Comparison of ENCODE assay signal across 12 cellular contexts in genomic region chr22:39255449-39256185, GRCh38. TPM values are rescaled to one million over a fixed set of nuclear protein-coding genes. Genes with fewer than 3 reads are reported as not detected.
DNase-seq lines count a peak whose midpoint lies in the region; ATAC-seq, FAIRE-seq and TF ChIP-seq lines count a peak whose summit lies in the region.
"Had no signal": no experiment of that assay in that cellular context is flagged by ENCODE, and none has a peak within 500 bp of the region (broad histone marks: within the 10 kb centered on the region; RNA-seq: fewer than 3 reads in every experiment).

No MANE protein-coding gene starts in this region.

- TF ChIP-seq EP300 in A549 (IDR thresholded peaks at IDR 0.05): no peak

- BruUV-seq in HCT116 (replicated peaks; lab: Mats Ljungman, UMichigan): no TSS peak

- CTCF ChIA-PET in A549 (lab: Yijun Ruan, JAX): interaction anchor here (0.9 to 1.1 kb wide), 3 partner anchors 9 to 61 kb away, joined by 3 read pairs; no protein-coding TSS in a partner anchor
- CTCF ChIA-PET in HCT116 (lab: Charles Lee): interaction anchor here (0.5 kb wide), 1 partner anchor 64 kb away, joined by 3 read pairs; no protein-coding TSS in a partner anchor

- H3K27ac Mint-ChIP-seq in dendritic cell treated with granulocyte-macrophage colony-stimulating factor and Interleukin-4, amounts not matched to agents 40 ng/mL and 50 ng/mL, for 4 days: peak overlapping the region; percentile 76
- peak overlapping the region; percentile 95 for H3K27ac Mint-ChIP-seq in neural progenitor cell

- DNase-seq in A549 (ENCODE audit: low read depth in 1 of 2, low spot score in 1 of 2): no peak
- no peak for DNase-seq in HCT116 (ENCODE audit: low read depth, low spot score)
- no peak for DNase-seq in neural progenitor cell (ENCODE audit: low spot score)
- DNase-seq in GM19240 (ENCODE audit: insufficient read length, low spot score): no peak
- DNase-seq in NAMALWA (ENCODE audit: low spot score): no peak
- no peak for DNase-seq in stimulated activated CD4-positive, alpha-beta T cell treated with anti-CD3 and anti-CD28 coated beads, Interleukin-15, amount 100 ng/mL, for 24 hours
- DNase-seq: foreskin melanocyte; KBM-7; SHP77 treated with DMSO at 0.1 percent for 48 hours; stimulated activated naive CD4-positive, alpha-beta T cell had no signal

- H3K4me1 ChIP-seq in A549: peaks cover 44% of the 10 kb centered on the region
- H3K4me1 ChIP-seq in HCT116 (ENCODE audit: control insufficient read depth in 1 of 2, insufficient read depth in 2 of 2, low read length in 2 of 2): peaks cover 35 to 53% of the 10 kb centered on the region in 2 experiments
- peaks cover 21% of the 10 kb centered on the region for H3K4me1 ChIP-seq in neural progenitor cell

- H3K4me3 Mint-ChIP-seq in dendritic cell treated with granulocyte-macrophage colony-stimulating factor and Interleukin-4, amounts not matched to agents 40 ng/mL and 50 ng/mL, for 4 days: no peak overlapping the region
- H3K4me3 Mint-ChIP-seq in neural progenitor cell: no peak overlapping the region

- no peak for TF ChIP-seq RAD21 in A549 (conservative IDR thresholded peaks at IDR 0.05 in 1 of 2, IDR thresholded peaks at IDR 0.05 in 1 of 2)
- TF ChIP-seq RAD21 in HCT116 (IDR thresholded peaks at IDR 0.05; ENCODE audit: low read depth): no peak

- FAIRE-seq in A549 (lab: Jason Lieb, UNC): no peak

- H3K79me2 ChIP-seq in HCT116 (ENCODE audit: insufficient read depth, low read length): no peaks in the 10 kb centered on the region
- no peaks in the 10 kb centered on the region for H3K79me2 ChIP-seq in neural progenitor cell (ENCODE audit: low read depth)

- 72% methylated on average over 14 of the region's 16 CpGs for WGBS in A549 (ENCODE audit: missing lambda C conversion rate)

- H3K9ac ChIP-seq in HCT116 (ENCODE audit: low read length) (peak overlapping the region; percentile 66), neural progenitor cell (no peak overlapping the region)

- no peaks in the 10 kb centered on the region for H3K9me2 ChIP-seq in HCT116 (ENCODE audit: insufficient read depth)

- intact Hi-C loops in HCT116 (cut with micrococcal nuclease): no loop called here
- intact Hi-C loops in dendritic cell treated with granulocyte-macrophage colony-stimulating factor and Interleukin-4, amounts not matched to agents 40 ng/mL and 50 ng/mL, for 4 days (cut with micrococcal nuclease): no loop called here

- no peaks in the 10 kb centered on the region for H3K9me3 ChIP-seq in A549
- no peaks in the 10 kb centered on the region for H3K9me3 ChIP-seq in HCT116 (ENCODE audit: control insufficient read depth in 1 of 2, insufficient read depth in 1 of 2, low read depth in 1 of 2, low read length in 2 of 2)
- no peaks in the 10 kb centered on the region for H3K9me3 ChIP-seq in neural progenitor cell (ENCODE audit: low read depth)

- POLR2A ChIA-PET in A549 (lab: Yijun Ruan, JAX): no interaction called here
- POLR2A ChIA-PET in HCT116 (lab: Charles Lee): interaction anchor here (1.1 kb wide), 1 partner anchor 11 kb away, joined by 8 read pairs; the partner anchor contains the start of gene PDGFB

- no peak for TF ChIP-seq POLR2A in A549 (IDR thresholded peaks at IDR 0.05; ENCODE audit: low read length)
- no peak for TF ChIP-seq POLR2A in HCT116 (IDR thresholded peaks at IDR 0.05; ENCODE audit: borderline replicate concordance, extremely low read depth, insufficient read depth, insufficient read length)

- H3K27me3 ChIP-seq in HCT116 (ENCODE audit: insufficient read depth, low read length): no peaks in the 10 kb centered on the region
- H3K27me3 ChIP-seq in neural progenitor cell: peaks cover 1% of the 10 kb centered on the region

- H3K9me3 Mint-ChIP-seq in dendritic cell treated with granulocyte-macrophage colony-stimulating factor and Interleukin-4, amounts not matched to agents 40 ng/mL and 50 ng/mL, for 4 days: peaks cover under 1% of the 10 kb centered on the region
- no peaks in the 10 kb centered on the region for H3K9me3 Mint-ChIP-seq in neural progenitor cell

- RAD21 ChIA-PET in HCT116 (lab: Charles Lee; ENCODE audit: low non-redundant PET in 1 of 2, low total read pairs in 2 of 2, uncharacterized antibody in 2 of 2, unreplicated experiment in 2 of 2): no interaction called here

- no peaks in the 10 kb centered on the region for H3K36me3 ChIP-seq in HCT116 (ENCODE audit: control insufficient read depth in 1 of 2, insufficient read depth in 2 of 2, low read length in 2 of 2)
- no peaks in the 10 kb centered on the region for H3K36me3 ChIP-seq in neural progenitor cell

- no peaks in the 10 kb centered on the region for H4K20me1 ChIP-seq in HCT116 (ENCODE audit: insufficient read depth)
- no peaks in the 10 kb centered on the region for H4K20me1 ChIP-seq in neural progenitor cell (ENCODE audit: low read depth)

- H3K4me3 ChIP-seq in A549: no peak overlapping the region
- H3K4me3 ChIP-seq in HCT116 (replicated peaks in 1 of 2; ENCODE audit: low read depth in 1 of 2, low read length in 2 of 2): peak overlapping the region in 1 of 2 experiments; percentile 16; a peak in 1 of 4 replicates
- no peak overlapping the region for H3K4me3 ChIP-seq in neural progenitor cell

- H3F3A ChIP-seq in neural progenitor cell (ENCODE audit: low read depth): peaks cover 9% of the 10 kb centered on the region

- TF ChIP-seq CTCF in A549 (IDR thresholded peaks at IDR 0.05): no peak
- TF ChIP-seq CTCF in HCT116 (IDR thresholded peaks at IDR 0.05 in 2 of 3, conservative IDR thresholded peaks at IDR 0.05 in 1 of 3; ENCODE audit: borderline replicate concordance in 1 of 3, insufficient read depth in 1 of 3, low read depth in 2 of 3, low read length in 2 of 3): no peak
- TF ChIP-seq CTCF in neural progenitor cell (IDR thresholded peaks at IDR 0.05): no peak

- ATAC-seq in A549: no peak
- no peak for ATAC-seq in HCT116
- ATAC-seq in HG02759 (IDR thresholded peaks at IDR 0.05; ENCODE audit: unreplicated experiment): no peak

- H3K27me3 Mint-ChIP-seq in dendritic cell treated with granulocyte-macrophage colony-stimulating factor and Interleukin-4, amounts not matched to agents 40 ng/mL and 50 ng/mL, for 4 days: peaks cover 59% of the 10 kb centered on the region
- peaks cover 10% of the 10 kb centered on the region for H3K27me3 Mint-ChIP-seq in neural progenitor cell (ENCODE audit: insufficient read depth, low read depth)

- peaks cover under 1% of the 10 kb centered on the region for H3K36me3 Mint-ChIP-seq in dendritic cell treated with granulocyte-macrophage colony-stimulating factor and Interleukin-4, amounts not matched to agents 40 ng/mL and 50 ng/mL, for 4 days (ENCODE audit: low read depth)
- no peaks in the 10 kb centered on the region for H3K36me3 Mint-ChIP-seq in neural progenitor cell

- H3K4me1 Mint-ChIP-seq in dendritic cell treated with granulocyte-macrophage colony-stimulating factor and Interleukin-4, amounts not matched to agents 40 ng/mL and 50 ng/mL, for 4 days (ENCODE audit: low read depth): peaks cover 54% of the 10 kb centered on the region
- peaks cover 20% of the 10 kb centered on the region for H3K4me1 Mint-ChIP-seq in neural progenitor cell

- peak overlapping the region; percentile 96 for H3K4me2 ChIP-seq in A549
- H3K4me2 ChIP-seq in HCT116 (ENCODE audit: low read length): peak overlapping the region; percentile 93
- peak overlapping the region; percentile 22 for H3K4me2 ChIP-seq in neural progenitor cell

- no peak overlapping the region for H2AFZ ChIP-seq in HCT116 (ENCODE audit: low read depth, low read length, poor library complexity, severe bottlenecking)
- peak overlapping the region; percentile 11 for H2AFZ ChIP-seq in neural progenitor cell (replicated peaks)

- H3K27ac ChIP-seq in A549 (peak overlapping the region; percentile 78 to 91), HCT116 (ENCODE audit: low read depth, low read length) (peak overlapping the region; percentile 45; the same call in 1 of the 2 replicates), neural progenitor cell (no peak overlapping the region)

TF ChIP-seq in A549, 52 proteins besides CTCF, POLR2A, EP300 and RAD21:
- TF ChIP-seq ZSCAN20 (CRISPR knock-in tag; IDR thresholded peaks at IDR 0.05): no peak
- TF ChIP-seq ZFP36 (IDR thresholded peaks at IDR 0.05; ENCODE audit: borderline replicate concordance, partially characterized antibody): peak; percentile 77

TF ChIP-seq in HCT116, 20 proteins besides CTCF, POLR2A, EP300 and RAD21 (continues in another document):
- TF ChIP-seq EZH2 (IDR thresholded peaks at IDR 0.05) (no peak), EZH2phosphoT487 (IDR thresholded peaks at IDR 0.05; ENCODE audit: borderline replicate concordance) (no peak), ZNF274 (IDR thresholded peaks at IDR 0.05; ENCODE audit: low read depth, low read length) (no peak), ZBTB33 (IDR thresholded peaks at IDR 0.05; ENCODE audit: extremely low read depth, insufficient replicate concordance, low read length) (no peak)

RNA-seq across cellular contexts. Expression of gene PDGFB, which starts 10.8 kb away (rescaled TPM):
- polyA plus RNA-seq in A549 (2011; rRNA removed) (4.0 and 4.5 TPM in 2 replicates), A549 (2017; fragmentation: RNase III; extraction: RNeasy Plus Mini Kit Qiagen cat#74134 plus additional on column Dnase treatment) (2.1 to 3.3 TPM (median 3.0 TPM) in 3 replicates)
- polyA plus RNA-seq in A549 (2012; cell fraction: cytosol; rRNA removed): 4.0 and 5.2 TPM in 2 replicates
- polyA plus RNA-seq in A549 (2012; cell fraction: nucleus; rRNA removed): 7.2 and 9.2 TPM in 2 replicates
- 3.2 and 4.7 TPM in 2 replicates for polyA minus RNA-seq in A549 (2011; rRNA and poly(A)+ RNA removed)
- total RNA-seq in HCT116 (2021; ENCODE audit: unreplicated experiment) (13.1 TPM), neural progenitor cell (ENCODE audit: low replicate concordance) (0.15 and 0.65 TPM in 2 replicates)
- 15.7 and 16.0 TPM in 2 replicates for polyA plus RNA-seq in HCT116 (2012)

Comparison
In these comparisons a context has a peak if more than half of its experiments do, and no peak if none do; other contexts are left out.
1. H3K4me2 ChIP-seq: peak in every context shown above with its lines; median percentile 96 in A549; 93 in HCT116; 22 in neural progenitor cell.